8 cellular contexts compared by ENCODE assay signal in genomic region chr19:45638930-45639729, GRCh38. TPM values are rescaled to one million over a fixed set of nuclear protein-coding genes. Genes with fewer than 3 reads are reported as not detected.
DNase-seq lines count a peak whose midpoint lies in the region; ATAC-seq and TF ChIP-seq lines count a peak whose summit lies in the region.

EML2 (minus strand) TSS chr19:45639397; CDS start chr19:45639376, 21 bp downstream.

- H3K4me3 Mint-ChIP-seq in activated T-helper 17 cell treated with anti-CD3 and anti-CD28 coated beads, Interleukin-2, amount 50 U/mL, for 72 hours = peak within 1 kb of the TSS; percentile 86

- peak within 1 kb of the TSS; percentile 83 for H3K4me2 ChIP-seq in OCI-LY3 (ENCODE audit: low read length)

- intact Hi-C loops in uterus (cut with DNase I; ENCODE audit: low total_unique reads) = no loop called here

- no peaks in the 10 kb centered on the region for H3K27me3 Mint-ChIP-seq in activated T-helper 17 cell treated with anti-CD3 and anti-CD28 coated beads, Interleukin-2, amount 50 U/mL, for 72 hours

- H3K4me1 ChIP-seq in OCI-LY3 (ENCODE audit: low read length) (peaks cover 20% of the 10 kb centered on the region), uterus (peaks cover 0 to 8% of the 10 kb centered on the region in 2 donors)

- H3K4me1 Mint-ChIP-seq in activated T-helper 17 cell treated with anti-CD3 and anti-CD28 coated beads, Interleukin-2, amount 50 U/mL, for 72 hours = peaks cover 20% of the 10 kb centered on the region

- H3K27me3 ChIP-seq in OCI-LY3 (ENCODE audit: low read depth, low read length) = no peaks in the 10 kb centered on the region
- peaks cover 0 to 6% of the 10 kb centered on the region in 2 donors for H3K27me3 ChIP-seq in uterus

- peak within 1 kb of the TSS; percentile 58; the same call in 1 of the 2 replicates for H2AFZ ChIP-seq in OCI-LY3 (ENCODE audit: low read depth, low read length)

- H3K27ac ChIP-seq in OCI-LY3 (ENCODE audit: low read length) = 0 out of 2 replicates have a peak within 1 kb of the TSS, but pooled peaks have one; percentile 23
- peak within 1 kb of the TSS in 1 of 2 donors; percentile 23 for H3K27ac ChIP-seq in uterus

- H3K9me3 ChIP-seq in OCI-LY3 (ENCODE audit: insufficient read depth, low read length) (no peaks in the 10 kb centered on the region), uterus (no peaks in the 10 kb centered on the region)

- TF ChIP-seq POLR2A in uterus (IDR thresholded peaks at IDR 0.05) = no peak

- peaks cover 8% of the 10 kb centered on the region for H3K9me3 Mint-ChIP-seq in activated T-helper 17 cell treated with anti-CD3 and anti-CD28 coated beads, Interleukin-2, amount 50 U/mL, for 72 hours

- no peak for ATAC-seq in activated T-helper 17 cell treated with anti-CD3 and anti-CD28 coated beads, Interleukin-2, amount 50 U/mL, for 72 hours (replicated peaks)
- no peak for ATAC-seq in HG03045 (IDR thresholded peaks at IDR 0.05; ENCODE audit: unreplicated experiment)

- H3K36me3 ChIP-seq in OCI-LY3 (replicated peaks; ENCODE audit: low read depth, low read length) (peaks cover 7% of the 10 kb centered on the region), uterus (no peaks in the 10 kb centered on the region)

- peaks cover 72% of the 10 kb centered on the region for H3K36me3 Mint-ChIP-seq in activated T-helper 17 cell treated with anti-CD3 and anti-CD28 coated beads, Interleukin-2, amount 50 U/mL, for 72 hours (ENCODE audit: low read depth)

- TF ChIP-seq CTCF in OCI-LY3 (IDR thresholded peaks at IDR 0.05; ENCODE audit: low read depth, low read length) = peak; percentile 77
- peak; percentile 34 for TF ChIP-seq CTCF in foreskin fibroblast (IDR thresholded peaks at IDR 0.05; ENCODE audit: low read depth, low read length)
- TF ChIP-seq CTCF in uterus (IDR thresholded peaks at IDR 0.05) = peak in 1 of 4 experiments; percentile 3

- DNase-seq in SIG-M5 treated with dmso at 0.1 percent for 504 hours (lab: John Stamatoyannopoulos, UW; ENCODE audit: unreplicated experiment) = peak; percentile 24
- no peak for DNase-seq in SIG-M5 (lab: John Stamatoyannopoulos, UW)
- DNase-seq in foreskin fibroblast = peak; percentile 17 to 56
- no peak for DNase-seq in occipital lobe (lab: John Stamatoyannopoulos, UW)
- peak in 1 of 2 donors; percentile 28 for DNase-seq in uterus

- H3K79me2 ChIP-seq in OCI-LY3 (ENCODE audit: low read length) = peaks cover 3% of the 10 kb centered on the region; the same call in 1 of the 2 replicates

- H3K4me3 ChIP-seq in OCI-LY3 (ENCODE audit: low read length) = peak within 1 kb of the TSS; percentile 83
- peak within 1 kb of the TSS; percentile 61 to 85 for H3K4me3 ChIP-seq in foreskin fibroblast (ENCODE audit: low read depth in 1 of 2, low read length in 2 of 2)
- H3K4me3 ChIP-seq in uterus = peak within 1 kb of the TSS; percentile 54 to 58

- H3K27ac Mint-ChIP-seq in activated T-helper 17 cell treated with anti-CD3 and anti-CD28 coated beads, Interleukin-2, amount 50 U/mL, for 72 hours = peak within 1 kb of the TSS; percentile 88

- peak within 1 kb of the TSS; percentile 71 for H3K9ac ChIP-seq in OCI-LY3 (ENCODE audit: low read length)

- no peaks in the 10 kb centered on the region for H4K20me1 ChIP-seq in OCI-LY3 (ENCODE audit: insufficient read depth, low read length)

RNA-seq across cellular contexts. Expression of gene EML2, which starts in this region (rescaled TPM):
- total RNA-seq in activated T-helper 17 cell treated with anti-CD3 and anti-CD28 coated beads, Interleukin-2, amount 50 U/mL, for 72 hours = 100 to 1,000 TPM; 117 to 184 TPM
- 15.8 TPM for total RNA-seq in occipital lobe
- total RNA-seq in uterus = 10 to 100 TPM in 2 of 4 donors, 1 to 10 TPM in 2; 1.2 to 18.4 (median 11.6) TPM

Comparison
In these comparisons a context has a peak if more than half of its experiments do, and no peak if none do; other contexts are left out.
1. DNase-seq: peak in SIG-M5 treated with dmso at 0.1 percent for 504 hours (single experiment) and foreskin fibroblast (2 of 2); none in SIG-M5 (single experiment) and occipital lobe (single experiment).
2. Peak in every context shown above with its lines, with median percentiles within 50 percentile points of each other: H3K4me3 ChIP-seq.